In genomic region chr7:151057737-151057988, GRCh38 we compare ENCODE assay signal across 1 cellular context.
TF ChIP-seq lines count a peak whose summit lies in the region.

Gene CDK5 (minus strand): TSS chr7:151057897. CDS start chr7:151057848, 49 bp downstream.

TF ChIP-seq in HCT116, 20 proteins besides CTCF, POLR2A, EP300 and RAD21 (continued from another document):
- TF ChIP-seq REST (IDR thresholded peaks at IDR 0.05; ENCODE audit: low read depth), result no peak
- TF ChIP-seq ZFX (IDR thresholded peaks at IDR 0.05), result no peak
- no peak for TF ChIP-seq YY1 (IDR thresholded peaks at IDR 0.05; ENCODE audit: extremely low read depth, insufficient replicate concordance, low read depth, low read length)
- TF ChIP-seq EZH2phosphoT487 (IDR thresholded peaks at IDR 0.05; ENCODE audit: borderline replicate concordance), result no peak
- no peak for TF ChIP-seq TCF7L2 (IDR thresholded peaks at IDR 0.05; ENCODE audit: borderline replicate concordance, extremely low read depth, insufficient read depth, insufficient read length)
